1 cellular context compared by ENCODE assay signal in genomic region chr17:68512967-68513474, GRCh38.
TF ChIP-seq lines count a peak whose summit lies in the region.

No MANE protein-coding gene starts in this region.

TF ChIP-seq in GM12878, 131 proteins besides CTCF, POLR2A, EP300 and RAD21 (continued from another document):
- TF ChIP-seq ZBTB4 (CRISPR knock-in tag; IDR thresholded peaks at IDR 0.05) (no peak), MLLT1 (IDR thresholded peaks at IDR 0.05) (peak; percentile 48; the same call in 1 of the 2 replicates), SREBF1 (IDR thresholded peaks at IDR 0.05; ENCODE audit: low read length) (no peak), RUNX3 (IDR thresholded peaks at IDR 0.05; ENCODE audit: low read length) (peak; percentile 56), KAT2A (conservative IDR thresholded peaks at IDR 0.05; ENCODE audit: control insufficient read depth, low read depth, low read length) (no peak), TCF7 (IDR thresholded peaks at IDR 0.05; ENCODE audit: borderline replicate concordance) (no peak), CHD1 (IDR thresholded peaks at IDR 0.05; ENCODE audit: low read depth, low read length) (no peak), BCLAF1 (IDR thresholded peaks at IDR 0.05) (no peak), ZNF24 (IDR thresholded peaks at IDR 0.05) (no peak), USF1 (IDR thresholded peaks at IDR 0.05; ENCODE audit: borderline replicate concordance, extremely low read length, insufficient read depth, low read depth, low read length) (no peak), NBN (IDR thresholded peaks at IDR 0.05) (peak; percentile 11; the same call in 1 of the 2 replicates), ATF2 (IDR thresholded peaks at IDR 0.05; ENCODE audit: low read length) (no peak), ATF3 (IDR thresholded peaks at IDR 0.05; ENCODE audit: borderline replicate concordance, extremely low read depth, low read depth, low read length) (no peak), MAX (IDR thresholded peaks at IDR 0.05; ENCODE audit: low read depth, low read length) (no peak), NFXL1 (IDR thresholded peaks at IDR 0.05; ENCODE audit: borderline replicate concordance) (no peak), IRF5 (IDR thresholded peaks at IDR 0.05; ENCODE audit: borderline replicate concordance) (no peak), PML (IDR thresholded peaks at IDR 0.05; ENCODE audit: low read length) (no peak), ZNF384 (IDR thresholded peaks at IDR 0.05; ENCODE audit: borderline replicate concordance, low read depth, low read length) (no peak), ELK1 (IDR thresholded peaks at IDR 0.05; ENCODE audit: low read depth, low read length) (no peak), RAD51 (IDR thresholded peaks at IDR 0.05) (no peak), ZBTB33 (IDR thresholded peaks at IDR 0.05) (no peak), SPI1 (IDR thresholded peaks at IDR 0.05; ENCODE audit: borderline replicate concordance, insufficient read depth, low read depth, low read length) (no peak), MEF2B (IDR thresholded peaks at IDR 0.05; ENCODE audit: partially characterized antibody, poor library complexity, severe bottlenecking) (no peak)
